ENCODE assay signal across 16 cellular contexts in genomic region chr2:44713170-44713569, GRCh38.
DNase-seq lines count a peak whose midpoint lies in the region; ATAC-seq and TF ChIP-seq lines count a peak whose summit lies in the region.
"Had no signal": no experiment of that assay in that cellular context is flagged by ENCODE, and none has a peak within 500 bp of the region (broad histone marks: within the 10 kb centered on the region; RNA-seq: fewer than 3 reads in every experiment).

No MANE protein-coding gene starts in this region.

- H3K9me3 ChIP-seq in spleen (no peaks in the 10 kb centered on the region), upper lobe of left lung (no peaks in the 10 kb centered on the region)
- H3K9me3 ChIP-seq: ascending aorta, stomach had no signal

- no peaks in the 10 kb centered on the region for H3K9me3 Mint-ChIP-seq in activated CD8-positive, alpha-beta T cell treated with anti-CD3 and anti-CD28 coated beads for 36 hours
- no peaks in the 10 kb centered on the region for H3K9me3 Mint-ChIP-seq in activated CD8-positive, alpha-beta T cell treated with anti-CD3 and anti-CD28 coated beads, Interleukin-2, amount 10 ng/mL, durations not matched to agents 7 days and 5 days (ENCODE audit: insufficient read depth)
- H3K9me3 Mint-ChIP-seq: natural killer cell had no signal

- TF ChIP-seq EP300 in upper lobe of left lung (IDR thresholded peaks at IDR 0.05) = no peak

- H3K27ac ChIP-seq in RWPE1 = no peak overlapping the region
- peak overlapping the region in 5 of 8 donors; percentile 2 to 51 (median 21) for H3K27ac ChIP-seq in spleen
- H3K27ac ChIP-seq in upper lobe of left lung = no peak overlapping the region
- H3K27ac ChIP-seq: ascending aorta, stomach had no signal

- H3K27ac Mint-ChIP-seq in activated CD8-positive, alpha-beta T cell treated with anti-CD3 and anti-CD28 coated beads for 36 hours = no peak overlapping the region
- no peak overlapping the region for H3K27ac Mint-ChIP-seq in activated CD8-positive, alpha-beta T cell treated with anti-CD3 and anti-CD28 coated beads, Interleukin-2, amount 10 ng/mL, durations not matched to agents 7 days and 5 days
- H3K27ac Mint-ChIP-seq: natural killer cell, progenitor cell of endocrine pancreas had no signal

- no peak for ATAC-seq in activated CD8-positive, alpha-beta T cell treated with anti-CD3 and anti-CD28 coated beads for 36 hours
- ATAC-seq in activated CD8-positive, alpha-beta T cell treated with anti-CD3 and anti-CD28 coated beads, Interleukin-2, amount 10 ng/mL, durations not matched to agents 7 days and 5 days = no peak
- ATAC-seq in HG02981 (IDR thresholded peaks at IDR 0.05; ENCODE audit: unreplicated experiment) (peak; percentile 54), upper lobe of left lung (ENCODE audit: low FRiP score in 2 of 2) (no peak), HG02938 (IDR thresholded peaks at IDR 0.05; ENCODE audit: unreplicated experiment) (no peak)
- ATAC-seq: natural killer cell had no signal

- H3K27me3 ChIP-seq in spleen (replicated peaks in 1 of 7) (no peaks in the 10 kb centered on the region), upper lobe of left lung (no peaks in the 10 kb centered on the region)
- H3K27me3 ChIP-seq: ascending aorta, stomach had no signal

- intact Hi-C loops in activated CD8-positive, alpha-beta T cell treated with anti-CD3 and anti-CD28 coated beads for 36 hours (cut with micrococcal nuclease) = no loop called here
- intact Hi-C loops in spleen (cut with DNase I; ENCODE audit: low total_unique reads) = no loop called here

- CTCF ChIA-PET in activated CD8-positive, alpha-beta T cell treated with anti-CD3 and anti-CD28 coated beads for 36 hours (lab: Charles Lee) = no interaction called here
- CTCF ChIA-PET in activated CD8-positive, alpha-beta T cell treated with anti-CD3 and anti-CD28 coated beads, Interleukin-2, amount 10 ng/mL, durations not matched to agents 7 days and 5 days (lab: Charles Lee) = interaction anchor here (0.8 kb wide), 1 partner anchor 233 kb away, joined by 3 read pairs; no protein-coding TSS in a partner anchor
- CTCF ChIA-PET in RWPE1 (lab: Yijun Ruan, JAX) = interaction anchor here (1.3 kb wide), 1 partner anchor 234 kb away, joined by 7 read pairs; no protein-coding TSS in a partner anchor

- TF ChIP-seq POLR2A in spleen (IDR thresholded peaks at IDR 0.05) (no peak), upper lobe of left lung (IDR thresholded peaks at IDR 0.05) (no peak)

- peak; percentile 7 for DNase-seq in activated CD8-positive, alpha-beta T cell treated with anti-CD3 and anti-CD28 coated beads for 36 hours
- no peak for DNase-seq in activated CD8-positive, alpha-beta T cell treated with anti-CD3 and anti-CD28 coated beads, Interleukin-2, amount 10 ng/mL, durations not matched to agents 7 days and 5 days
- DNase-seq in RWPE1 (ENCODE audit: low spot score) (peak; percentile 11), spleen (peak; percentile 79), anterior cingulate cortex (lab: John Stamatoyannopoulos, UW) (no peak), upper lobe of left lung (no peak)
- DNase-seq: activated CD4-positive, alpha-beta T cell treated with anti-CD3 and anti-CD28 coated beads, Interleukin-2, amount 50 U/mL, for 48 hours; foreskin melanocyte; natural killer cell; SHP77; stimulated activated CD4-positive, alpha-beta T cell treated with anti-CD3 and anti-CD28 coated beads, Interleukin-12 subunit alpha, Interleukin-12 subunit beta, amount 100 ng/mL, for 4 hours; stomach had no signal

- H3K4me1 ChIP-seq in spleen (peaks cover 0 to 35% (median 14%) of the 10 kb centered on the region in 6 donors), upper lobe of left lung (peaks cover 0 to 5% (median 1%) of the 10 kb centered on the region in 4 donors)
- H3K4me1 ChIP-seq: ascending aorta, stomach had no signal

- TF ChIP-seq CTCF in activated CD8-positive, alpha-beta T cell treated with anti-CD3 and anti-CD28 coated beads for 36 hours (IDR thresholded peaks at IDR 0.05) = no peak
- TF ChIP-seq CTCF in RWPE1 (conservative IDR thresholded peaks at IDR 0.05; ENCODE audit: low read depth) (no peak), spleen (IDR thresholded peaks at IDR 0.05 in 8 of 11, conservative IDR thresholded peaks at IDR 0.05 in 3 of 11) (no peak), upper lobe of left lung (IDR thresholded peaks at IDR 0.05) (no peak)

- no peak overlapping the region for H3K4me3 Mint-ChIP-seq in activated CD8-positive, alpha-beta T cell treated with anti-CD3 and anti-CD28 coated beads for 36 hours
- H3K4me3 Mint-ChIP-seq in activated CD8-positive, alpha-beta T cell treated with anti-CD3 and anti-CD28 coated beads, Interleukin-2, amount 10 ng/mL, durations not matched to agents 7 days and 5 days = no peak overlapping the region
- H3K4me3 Mint-ChIP-seq: natural killer cell had no signal

- no peaks in the 10 kb centered on the region for H3K27me3 Mint-ChIP-seq in activated CD8-positive, alpha-beta T cell treated with anti-CD3 and anti-CD28 coated beads for 36 hours
- no peaks in the 10 kb centered on the region for H3K27me3 Mint-ChIP-seq in activated CD8-positive, alpha-beta T cell treated with anti-CD3 and anti-CD28 coated beads, Interleukin-2, amount 10 ng/mL, durations not matched to agents 7 days and 5 days (ENCODE audit: low read depth)
- H3K27me3 Mint-ChIP-seq: progenitor cell of endocrine pancreas had no signal

- 51 to 60% (median 54%) methylated on average over 3 of the region's 3 CpGs for WGBS in spleen, 5 donors
- 82% methylated on average over 3 of the region's 3 CpGs for WGBS in upper lobe of left lung, 2 donors

- no peak overlapping the region for H3K4me3 ChIP-seq in spleen
- no peak overlapping the region for H3K4me3 ChIP-seq in upper lobe of left lung
- H3K4me3 ChIP-seq: ascending aorta, stomach had no signal

- H3K36me3 ChIP-seq in spleen = no peaks in the 10 kb centered on the region
- no peaks in the 10 kb centered on the region for H3K36me3 ChIP-seq in upper lobe of left lung
- H3K36me3 ChIP-seq: ascending aorta, stomach had no signal

- POLR2A ChIA-PET in activated CD8-positive, alpha-beta T cell treated with anti-CD3 and anti-CD28 coated beads for 36 hours (lab: Charles Lee) = interaction anchor here (0.7 kb wide), 1 partner anchor 851 kb away, joined by 5 read pairs; no protein-coding TSS in a partner anchor
- POLR2A ChIA-PET in activated CD8-positive, alpha-beta T cell treated with anti-CD3 and anti-CD28 coated beads, Interleukin-2, amount 10 ng/mL, durations not matched to agents 7 days and 5 days (lab: Charles Lee) = no interaction called here
- POLR2A ChIA-PET in RWPE1 (lab: Yijun Ruan, JAX; ENCODE audit: low non-redundant PET) = no interaction called here

- H3K4me1 Mint-ChIP-seq in activated CD8-positive, alpha-beta T cell treated with anti-CD3 and anti-CD28 coated beads for 36 hours (ENCODE audit: low read depth) = peaks cover 9% of the 10 kb centered on the region
- H3K4me1 Mint-ChIP-seq in activated CD8-positive, alpha-beta T cell treated with anti-CD3 and anti-CD28 coated beads, Interleukin-2, amount 10 ng/mL, durations not matched to agents 7 days and 5 days (ENCODE audit: low read depth) = peaks cover 11% of the 10 kb centered on the region

- H3K36me3 Mint-ChIP-seq in activated CD8-positive, alpha-beta T cell treated with anti-CD3 and anti-CD28 coated beads for 36 hours (ENCODE audit: low read depth) = no peaks in the 10 kb centered on the region
- no peaks in the 10 kb centered on the region for H3K36me3 Mint-ChIP-seq in activated CD8-positive, alpha-beta T cell treated with anti-CD3 and anti-CD28 coated beads, Interleukin-2, amount 10 ng/mL, durations not matched to agents 7 days and 5 days (ENCODE audit: low read depth)
- H3K36me3 Mint-ChIP-seq: natural killer cell had no signal

Comparison
In these comparisons a context has a peak if more than half of its experiments do, and no peak if none do; other contexts are left out.
1. DNase-seq: peak in activated CD8-positive, alpha-beta T cell treated with anti-CD3 and anti-CD28 coated beads for 36 hours (single experiment), RWPE1 (single experiment) and spleen (single experiment); none in activated CD8-positive, alpha-beta T cell treated with anti-CD3 and anti-CD28 coated beads, Interleukin-2, amount 10 ng/mL, durations not matched to agents 7 days and 5 days (single experiment), anterior cingulate cortex (0 of 58) and upper lobe of left lung (0 of 2).
2. H3K27ac ChIP-seq: peak in spleen (5 of 8); none in RWPE1 (single experiment) and upper lobe of left lung (0 of 4).